In genomic region chr1:154006136-154006535, GRCh38 we compare ENCODE assay signal across 27 cellular contexts. TPM values are rescaled to one million over a fixed set of nuclear protein-coding genes. Genes with fewer than 3 reads are reported as not detected.
DNase-seq lines count a peak whose midpoint lies in the region; ATAC-seq and TF ChIP-seq lines count a peak whose summit lies in the region.
"Had no signal": no experiment of that assay in that cellular context is flagged by ENCODE, and none has a peak within 500 bp of the region (broad histone marks: within the 10 kb centered on the region; RNA-seq: fewer than 3 reads in every experiment).

No MANE protein-coding gene starts in this region.

- no peaks in the 10 kb centered on the region for H3K36me3 ChIP-seq in heart right ventricle
- H3K36me3 ChIP-seq: transverse colon had no signal

- no peaks in the 10 kb centered on the region for H3K9me3 Mint-ChIP-seq in stimulated activated naive CD8-positive, alpha-beta T cell treated with anti-CD3 and anti-CD28 coated beads, Interleukin-15, amount 100 ng/mL, for 72 hours
- H3K9me3 Mint-ChIP-seq: stimulated activated naive B cell treated with anti-CD40 and anti-IgM and Interleukin-4, amounts not matched to agents 10 μg/mL and 1 μg/mL and 100 μg/mL, for 72 hours; WTC11 had no signal

- no peaks in the 10 kb centered on the region for H3K27me3 ChIP-seq in heart right ventricle
- H3K27me3 ChIP-seq: transverse colon had no signal

- no peak for DNase-seq in stimulated activated naive CD8-positive, alpha-beta T cell treated with anti-CD3 and anti-CD28 coated beads, Interleukin-15, Interleukin-2, amounts not matched to agents 100 U/mL and 50 U/mL, for 24 hours
- no peak for DNase-seq in stimulated activated naive CD8-positive, alpha-beta T cell treated with anti-CD3 and anti-CD28 coated beads, Interleukin-15, amount 100 ng/mL, for 72 hours
- peak; percentile 32 for DNase-seq in astrocyte of the hippocampus (ENCODE audit: low read depth, low spot score)
- peak; percentile 48 for DNase-seq in fibroblast of villous mesenchyme (ENCODE audit: low read depth)
- DNase-seq in NCI-H2171 (lab: John Stamatoyannopoulos, UW) = no peak
- no peak for DNase-seq in heart right ventricle
- DNase-seq: activated CD4-positive, alpha-beta T cell treated with anti-CD3 and anti-CD28 coated beads, Interleukin-2, amount 50 U/mL, for 48 hours; activated CD8-positive, alpha-beta memory T cell treated with anti-CD3 and anti-CD28 coated beads, Interleukin-2, amount 50 U/mL, for 48 hours; activated effector memory CD4-positive, alpha-beta T cell treated with Interleukin-2 at 50 U/mL for 16 hours; C1 segment of cervical spinal cord; central memory CD4-positive, alpha-beta T cell; mammary epithelial cell; NCI-H187; NCI-H2227 treated with DMSO at 0.1 percent for 48 hours; NCI-H774; OCI-M1; small intestine; stimulated activated CD4-positive, alpha-beta T cell treated with anti-CD3 and anti-CD28 coated beads, Interleukin-2, amount 100 ng/mL, for 48 hours; stimulated activated naive B cell treated with anti-CD40 and anti-IgM and Interleukin-4, amounts not matched to agents 10 μg/mL and 1 μg/mL and 100 μg/mL, for 72 hours; T-helper 9 cell; transverse colon had no signal

- no peak overlapping the region for H3K27ac Mint-ChIP-seq in stimulated activated naive CD8-positive, alpha-beta T cell treated with anti-CD3 and anti-CD28 coated beads, Interleukin-15, amount 100 ng/mL, for 72 hours
- H3K27ac Mint-ChIP-seq: stimulated activated naive B cell treated with anti-CD40 and anti-IgM and Interleukin-4, amounts not matched to agents 10 μg/mL and 1 μg/mL and 100 μg/mL, for 72 hours; WTC11 had no signal

- H3K4me1 ChIP-seq in heart right ventricle = no peaks in the 10 kb centered on the region
- H3K4me1 ChIP-seq: transverse colon had no signal

- no peaks in the 10 kb centered on the region for H3K9me3 ChIP-seq in heart right ventricle
- H3K9me3 ChIP-seq: transverse colon had no signal

- no peak overlapping the region for H3K4me3 Mint-ChIP-seq in stimulated activated naive CD8-positive, alpha-beta T cell treated with anti-CD3 and anti-CD28 coated beads, Interleukin-15, amount 100 ng/mL, for 72 hours
- H3K4me3 Mint-ChIP-seq: stimulated activated naive B cell treated with anti-CD40 and anti-IgM and Interleukin-4, amounts not matched to agents 10 μg/mL and 1 μg/mL and 100 μg/mL, for 72 hours; WTC11 had no signal

- H3K4me1 Mint-ChIP-seq in stimulated activated naive CD8-positive, alpha-beta T cell treated with anti-CD3 and anti-CD28 coated beads, Interleukin-15, amount 100 ng/mL, for 72 hours = no peaks in the 10 kb centered on the region
- H3K4me1 Mint-ChIP-seq: stimulated activated naive B cell treated with anti-CD40 and anti-IgM and Interleukin-4, amounts not matched to agents 10 μg/mL and 1 μg/mL and 100 μg/mL, for 72 hours; WTC11 had no signal

- H3K27ac ChIP-seq in heart right ventricle = no peak overlapping the region
- H3K27ac ChIP-seq: epithelial cell of prostate, KMS-11, transverse colon had no signal

- TF ChIP-seq CTCF in fibroblast of villous mesenchyme (IDR thresholded peaks at IDR 0.05; ENCODE audit: insufficient read depth, low read depth, low read length) (no peak), heart right ventricle (IDR thresholded peaks at IDR 0.05) (no peak)

- intact Hi-C loops in heart right ventricle (cut with DNase I) = loop anchor here in 1 of 10 donors (10.0 kb wide), 1 partner anchor 259 kb away; no protein-coding TSS in a partner anchor

- peak; percentile 49 for ATAC-seq in stimulated activated naive CD8-positive, alpha-beta T cell treated with anti-CD3 and anti-CD28 coated beads, Interleukin-15, Interleukin-2, amounts not matched to agents 100 U/mL and 50 U/mL, for 24 hours
- ATAC-seq in stimulated activated naive CD8-positive, alpha-beta T cell treated with anti-CD3 and anti-CD28 coated beads, Interleukin-15, amount 100 ng/mL, for 72 hours = no peak
- no peak for ATAC-seq in heart right ventricle
- ATAC-seq in GM19324 (IDR thresholded peaks at IDR 0.05; ENCODE audit: low FRiP score, unreplicated experiment) = no peak
- no peak for ATAC-seq in GM19395 (IDR thresholded peaks at IDR 0.05; ENCODE audit: unreplicated experiment)
- ATAC-seq: Right ventricle myocardium inferior; stimulated activated naive B cell treated with anti-CD40 and anti-IgM and Interleukin-4, amounts not matched to agents 10 μg/mL and 1 μg/mL and 100 μg/mL, for 72 hours; WTC11 had no signal

- H3K27me3 Mint-ChIP-seq in stimulated activated naive CD8-positive, alpha-beta T cell treated with anti-CD3 and anti-CD28 coated beads, Interleukin-15, amount 100 ng/mL, for 72 hours = no peaks in the 10 kb centered on the region
- H3K27me3 Mint-ChIP-seq: stimulated activated naive B cell treated with anti-CD40 and anti-IgM and Interleukin-4, amounts not matched to agents 10 μg/mL and 1 μg/mL and 100 μg/mL, for 72 hours had no signal

- WGBS in heart right ventricle, 2 donors = 90 to 91% methylated on average over 3 of the region's 3 CpGs

- H3K4me3 ChIP-seq in fibroblast of villous mesenchyme (ENCODE audit: low read depth, low read length) = no peak overlapping the region
- H3K4me3 ChIP-seq in heart right ventricle = no peak overlapping the region
- H3K4me3 ChIP-seq: transverse colon had no signal

RNA-seq across cellular contexts. Expression of gene RPS27, which starts 15.6 kb away (rescaled TPM):
- total RNA-seq in fibroblast of villous mesenchyme = 1,538 and 2,013 TPM in 2 replicates
- 1,000 to 10,000 TPM in 1 of 10 donors, 100 to 1,000 TPM in 9; 586 to 1,105 (median 715) TPM for total RNA-seq in heart right ventricle
- polyA plus RNA-seq in heart right ventricle = 1,000 to 10,000 TPM; 2,780 to 8,165 TPM

RNA-seq across cellular contexts. Expression of gene RAB13, which starts 20.0 kb away (rescaled TPM):
- total RNA-seq in fibroblast of villous mesenchyme (36.7 and 37.7 TPM in 2 replicates), heart right ventricle (10 to 100 TPM; 42.9 to 98.7 (median 54.2) TPM)
- polyA plus RNA-seq in heart right ventricle = 100 to 1,000 TPM in 1 of 2 donors, 10 to 100 TPM in 1; 89.9 to 114 TPM

RNA-seq across cellular contexts. Expression of gene JTB, which starts 28.7 kb away (rescaled TPM):
- total RNA-seq in fibroblast of villous mesenchyme = 128 and 135 TPM in 2 replicates
- total RNA-seq in heart right ventricle = 10 to 100 TPM; 49.4 to 94.7 (median 56.8) TPM
- polyA plus RNA-seq in heart right ventricle = 100 to 1,000 TPM in 1 of 2 donors, 10 to 100 TPM in 1; 80.9 to 225 TPM

RNA-seq across cellular contexts. Expression of gene CREB3L4, which starts 38.4 kb away (rescaled TPM):
- 3.9 TPM in 2 replicates for total RNA-seq in fibroblast of villous mesenchyme
- total RNA-seq in heart right ventricle = 1 to 10 TPM; 2.9 to 8.5 (median 4.1) TPM
- 1 to 10 TPM; 5.6 to 7.6 TPM for polyA plus RNA-seq in heart right ventricle

RNA-seq across cellular contexts. Expression of gene SLC39A1, which starts 42.8 kb away (rescaled TPM):
- 127 and 153 TPM in 2 replicates for total RNA-seq in fibroblast of villous mesenchyme
- total RNA-seq in heart right ventricle = 10 to 100 TPM; 27.6 to 63.0 (median 34.3) TPM
- polyA plus RNA-seq in heart right ventricle = 100 to 1,000 TPM in 1 of 2 donors, 10 to 100 TPM in 1; 24.6 to 102 TPM

Comparison
In these comparisons a context has a peak if more than half of its experiments do, and no peak if none do; other contexts are left out.
1. DNase-seq: peak in astrocyte of the hippocampus (single experiment) and fibroblast of villous mesenchyme (single experiment); none in stimulated activated naive CD8-positive, alpha-beta T cell treated with anti-CD3 and anti-CD28 coated beads, Interleukin-15, Interleukin-2, amounts not matched to agents 100 U/mL and 50 U/mL, for 24 hours (single experiment), stimulated activated naive CD8-positive, alpha-beta T cell treated with anti-CD3 and anti-CD28 coated beads, Interleukin-15, amount 100 ng/mL, for 72 hours (0 of 2), NCI-H2171 (single experiment) and heart right ventricle (0 of 2).